In genomic region chr17:52297230-52298010, GRCh38 we compare ENCODE assay signal across 12 cellular contexts.
DNase-seq lines count a peak whose midpoint lies in the region; ATAC-seq, FAIRE-seq and TF ChIP-seq lines count a peak whose summit lies in the region.
"Had no signal": no experiment of that assay in that cellular context is flagged by ENCODE, and none has a peak within 500 bp of the region (broad histone marks: within the 10 kb centered on the region; RNA-seq: fewer than 3 reads in every experiment).

No MANE protein-coding gene starts in this region.

- intact Hi-C loops in HepG2 (cut with micrococcal nuclease; ENCODE audit: unreplicated experiment): loop anchor here (2.0 kb wide), 1 partner anchor 127 kb away; no protein-coding TSS in a partner anchor

- no TSS peak for BruUV-seq in HepG2 (replicated peaks; lab: Mats Ljungman, UMichigan)

- TF ChIP-seq EP300 in HepG2 (IDR thresholded peaks at IDR 0.05; ENCODE audit: low read depth in 2 of 2, low read length in 2 of 2) (no peak), HepG2 (CRISPR knock-in tag; IDR thresholded peaks at IDR 0.05; ENCODE audit: borderline replicate concordance) (no peak)

- in situ Hi-C loops in HepG2 (cut with HindIII; ENCODE audit: extremely low pct_ligation_motif_present, low pct_unique_long_range_greater_than_20kb): no loop called here

- peak; percentile 42 for DNase-seq in Karpas-422
- DNase-seq in SK-N-DZ (ENCODE audit: low spot score): peak; percentile 61
- peak; percentile 5 for DNase-seq in HepG2 (ENCODE audit: low spot score)
- DNase-seq in medulla oblongata (ENCODE audit: extremely low spot score): no peak
- no peak for DNase-seq in UCSD-AML1 (lab: John Stamatoyannopoulos, UW; ENCODE audit: unreplicated experiment)
- no peak for DNase-seq in putamen (ENCODE audit: low spot score)
- DNase-seq: activated CD4-positive, CD25-positive, alpha-beta regulatory T cell; NCI-H526 treated with DMSO at 0.1 percent for 48 hours had no signal

- no peak for FAIRE-seq in HepG2 (lab: Jason Lieb, UNC)

- H3K27me3 ChIP-seq in DOHH2 (ENCODE audit: control insufficient read depth, low read length) (no peaks in the 10 kb centered on the region), Karpas-422 (ENCODE audit: low read length) (no peaks in the 10 kb centered on the region), HepG2 (ENCODE audit: control insufficient read depth in 1 of 2, insufficient read depth in 2 of 2, low read length in 2 of 2) (no peaks in the 10 kb centered on the region)

- WGBS in HepG2 (ENCODE audit: low lambda C conversion rate): 5% methylated on average over 10 of the region's 10 CpGs

- peak; percentile 28 for TF ChIP-seq CTCF in DOHH2 (IDR thresholded peaks at IDR 0.05; ENCODE audit: low read depth, low read length, poor library complexity, severe bottlenecking)
- no peak for TF ChIP-seq CTCF in HepG2 (CRISPR knock-in tag; IDR thresholded peaks at IDR 0.05)

- ATAC-seq in HepG2 (peak; percentile 36; the same call in 2 of the 3 replicates), GM19035 (IDR thresholded peaks at IDR 0.05; ENCODE audit: unreplicated experiment) (no peak)

- no peaks in the 10 kb centered on the region for H3K79me2 ChIP-seq in DOHH2 (ENCODE audit: control insufficient read depth, low read length)
- no peaks in the 10 kb centered on the region for H3K79me2 ChIP-seq in Karpas-422 (ENCODE audit: low read length)
- no peaks in the 10 kb centered on the region for H3K79me2 ChIP-seq in HepG2 (ENCODE audit: insufficient read depth, low read length)

- TF ChIP-seq POLR2A in HepG2 (IDR thresholded peaks at IDR 0.05; ENCODE audit: insufficient read depth in 1 of 2, low read depth in 2 of 2, low read length in 2 of 2): no peak

- no peak overlapping the region for H3K4me2 ChIP-seq in DOHH2 (ENCODE audit: low read length)
- H3K4me2 ChIP-seq in Karpas-422 (ENCODE audit: low read depth, low read length, poor library complexity, severe bottlenecking): no peak overlapping the region
- H3K4me2 ChIP-seq in HepG2 (ENCODE audit: low read depth, low read length): no peak overlapping the region

- H3K9me2 ChIP-seq in DOHH2 (replicated peaks; ENCODE audit: control insufficient read depth, low read length) (no peaks in the 10 kb centered on the region; the same call in 1 of the 2 replicates), Karpas-422 (replicated peaks; ENCODE audit: insufficient read depth, low read length) (no peaks in the 10 kb centered on the region)

- H3K9ac ChIP-seq in Karpas-422 (ENCODE audit: low read length): no peak overlapping the region
- no peak overlapping the region for H3K9ac ChIP-seq in HepG2 (ENCODE audit: insufficient read depth, low read depth, low read length)

- CTCF ChIA-PET in HepG2 (lab: Yijun Ruan, JAX; ENCODE audit: low intra/inter-chr PET ratio, low total read pairs): no interaction called here

- H2AFZ ChIP-seq in Karpas-422 (ENCODE audit: low read length): no peak overlapping the region
- H2AFZ ChIP-seq in HepG2 (ENCODE audit: low read length): no peak overlapping the region

- H3K36me3 ChIP-seq in DOHH2 (ENCODE audit: control insufficient read depth, low read length): no peaks in the 10 kb centered on the region
- H3K36me3 ChIP-seq in Karpas-422 (ENCODE audit: insufficient read depth, low read length): no peaks in the 10 kb centered on the region
- no peaks in the 10 kb centered on the region for H3K36me3 ChIP-seq in HepG2 (replicated peaks in 1 of 2; ENCODE audit: control insufficient read depth in 1 of 2, insufficient read depth in 2 of 2, low read length in 2 of 2)

- no peak overlapping the region for H3K4me3 ChIP-seq in DOHH2 (ENCODE audit: low read length)
- no peak overlapping the region for H3K4me3 ChIP-seq in Karpas-422 (ENCODE audit: low read length)
- no peak overlapping the region for H3K4me3 ChIP-seq in HepG2 (replicated peaks in 1 of 3; ENCODE audit: insufficient read depth in 1 of 3, low read depth in 2 of 3, low read length in 3 of 3)
- H3K4me3 ChIP-seq: skin epidermis had no signal

- H3K27ac ChIP-seq in DOHH2 (ENCODE audit: low read depth, low read length) (no peak overlapping the region), Karpas-422 (ENCODE audit: low read length) (no peak overlapping the region), HepG2 (ENCODE audit: extremely low read length, insufficient read depth, low read length) (no peak overlapping the region)
- H3K27ac ChIP-seq: HL-60, skin epidermis had no signal

- H3K9me3 ChIP-seq in DOHH2 (ENCODE audit: control insufficient read depth, insufficient read depth, low read length): no peaks in the 10 kb centered on the region
- H3K9me3 ChIP-seq in Karpas-422 (ENCODE audit: low read length): peaks cover 4% of the 10 kb centered on the region; the same call in 1 of the 2 replicates
- H3K9me3 ChIP-seq in HepG2 (ENCODE audit: low read length): no peaks in the 10 kb centered on the region

- H4K20me1 ChIP-seq in DOHH2 (ENCODE audit: control insufficient read depth, insufficient read depth, low read depth, low read length): no peaks in the 10 kb centered on the region
- no peaks in the 10 kb centered on the region for H4K20me1 ChIP-seq in Karpas-422 (ENCODE audit: insufficient read depth, low read depth, low read length)
- no peaks in the 10 kb centered on the region for H4K20me1 ChIP-seq in HepG2 (ENCODE audit: insufficient read depth, low read length)

- no peaks in the 10 kb centered on the region for H3K4me1 ChIP-seq in DOHH2 (ENCODE audit: control insufficient read depth, low read length)
- H3K4me1 ChIP-seq in Karpas-422 (ENCODE audit: low read length): no peaks in the 10 kb centered on the region
- no peaks in the 10 kb centered on the region for H3K4me1 ChIP-seq in HepG2 (ENCODE audit: insufficient read depth, low read length)

- TF ChIP-seq RAD21 in HepG2 (CRISPR knock-in tag; IDR thresholded peaks at IDR 0.05): no peak

- POLR2A ChIA-PET in HepG2 (lab: Yijun Ruan, JAX): no interaction called here

- no peaks in the 10 kb centered on the region for H3F3A ChIP-seq in DOHH2 (ENCODE audit: control insufficient read depth, insufficient read depth)

TF ChIP-seq in HepG2, 621 proteins besides CTCF, POLR2A, EP300 and RAD21:
- TF ChIP-seq CEBPB (IDR thresholded peaks at IDR 0.05; ENCODE audit: borderline replicate concordance, low read depth, low read length): peak; percentile 90
- no peak for TF ChIP-seq ATF3 (CRISPR knock-in tag; IDR thresholded peaks at IDR 0.05)
- TF ChIP-seq CEBPG (CRISPR knock-in tag; IDR thresholded peaks at IDR 0.05): peak; percentile 73
- TF ChIP-seq NR2F2 (IDR thresholded peaks at IDR 0.05; ENCODE audit: borderline replicate concordance, low read depth): no peak
- no peak for TF ChIP-seq ZSCAN5A (CRISPR knock-in tag; IDR thresholded peaks at IDR 0.05; ENCODE audit: borderline replicate concordance)
- TF ChIP-seq ZNF235 (CRISPR knock-in tag; IDR thresholded peaks at IDR 0.05; ENCODE audit: borderline replicate concordance): no peak
- no peak for TF ChIP-seq KDM1A (CRISPR knock-in tag; IDR thresholded peaks at IDR 0.05)
- no peak for TF ChIP-seq ZFAT (CRISPR knock-in tag; conservative IDR thresholded peaks at IDR 0.05)
- no peak for TF ChIP-seq ZNF34 (CRISPR knock-in tag; IDR thresholded peaks at IDR 0.05; ENCODE audit: borderline replicate concordance)
- no peak for TF ChIP-seq MAFK (conservative IDR thresholded peaks at IDR 0.05 in 1 of 2, IDR thresholded peaks at IDR 0.05 in 1 of 2; ENCODE audit: low read length in 2 of 2)
- no peak for TF ChIP-seq BATF2 (CRISPR knock-in tag; IDR thresholded peaks at IDR 0.05)
- peak; percentile 18; the same call in 1 of the 2 replicates for TF ChIP-seq SMC3 (IDR thresholded peaks at IDR 0.05; ENCODE audit: low read length)
- no peak for TF ChIP-seq ZNF691 (CRISPR knock-in tag; IDR thresholded peaks at IDR 0.05; ENCODE audit: borderline replicate concordance, low read depth)

Comparison
In these comparisons a context has a peak if more than half of its experiments do, and no peak if none do; other contexts are left out.
1. DNase-seq: peak in Karpas-422 (single experiment), SK-N-DZ (single experiment) and HepG2 (single experiment); none in medulla oblongata (single experiment), UCSD-AML1 (single experiment) and putamen (single experiment).